2 cellular contexts compared by ENCODE assay signal in the genomic region with DNA sequence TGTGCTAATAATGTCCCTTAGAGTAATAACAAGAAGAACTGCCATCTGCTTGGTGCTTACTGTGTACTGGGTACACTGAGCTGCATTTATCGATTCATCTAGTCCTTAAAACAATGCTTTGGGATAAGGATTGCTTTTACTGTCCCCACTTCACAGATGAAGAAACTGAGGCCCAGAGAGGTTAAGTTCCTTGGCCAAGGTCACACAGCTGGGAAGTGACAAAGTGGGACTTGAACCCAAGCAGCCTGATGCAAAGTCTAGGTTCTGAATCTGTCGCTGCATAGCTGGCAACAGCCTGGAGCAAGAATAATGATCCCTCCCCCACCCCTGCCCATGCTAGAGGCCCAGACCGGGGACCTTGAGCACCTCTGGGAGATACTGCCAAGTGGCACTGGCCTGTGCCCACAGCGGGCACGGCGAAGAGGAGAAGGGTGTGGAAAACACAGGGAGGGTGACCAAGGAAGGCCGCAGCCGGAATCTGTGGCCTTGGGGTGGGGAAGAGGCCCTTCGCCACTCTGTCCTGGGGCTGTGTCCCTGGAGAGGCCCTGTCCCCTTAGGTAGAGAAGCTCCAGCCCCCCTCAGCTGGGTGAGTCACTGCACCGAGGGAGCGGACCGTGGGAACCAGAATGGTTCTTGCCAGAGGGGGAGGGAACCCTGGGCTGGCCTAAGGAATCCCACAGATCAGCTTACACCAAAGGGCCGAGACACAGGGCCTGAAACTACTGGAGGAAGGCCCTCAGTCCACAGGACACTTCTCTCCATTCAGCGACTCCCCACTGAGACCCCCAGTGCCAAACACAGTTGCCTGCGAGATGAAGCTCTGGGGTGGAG.
A peak's percentile ranks its signal among the peaks of the same experiment; 100 is the strongest.
TF ChIP-seq lines count a peak whose summit lies in the region.

No MANE protein-coding gene starts in this region.

TF ChIP-seq in K562, 482 proteins besides CTCF, POLR2A, EP300 and RAD21 (continues in another document):
- TF ChIP-seq CREB1 (IDR thresholded peaks at IDR 0.05) (no peak), CREB1 (CRISPR knock-in tag; IDR thresholded peaks at IDR 0.05) (no peak), NFYB (IDR thresholded peaks at IDR 0.05; ENCODE audit: extremely low read depth, insufficient read length) (no peak), ZKSCAN1 (IDR thresholded peaks at IDR 0.05; ENCODE audit: low read depth, low read length) (no peak), NRF1 (conservative IDR thresholded peaks at IDR 0.05 in 1 of 2, IDR thresholded peaks at IDR 0.05 in 1 of 2) (no peak), ADNP (tag; IDR thresholded peaks at IDR 0.05) (peak; percentile 69), JUND (IDR thresholded peaks at IDR 0.05; ENCODE audit: borderline replicate concordance, low read depth, low read length) (0 out of 2 replicates have a peak, but pooled peaks have one; percentile 48), JUND (tag; IDR thresholded peaks at IDR 0.05; ENCODE audit: borderline replicate concordance, low read depth, low read length) (no peak; the same call in 2 of the 3 replicates), HDAC2 (IDR thresholded peaks at IDR 0.05) (0 out of 2 replicates have a peak, but pooled peaks have one; percentile 40), FOXK2 (conservative IDR thresholded peaks at IDR 0.05 in 1 of 2, IDR thresholded peaks at IDR 0.05 in 1 of 2; ENCODE audit: low read depth in 2 of 2) (no peak), ETV1 (tag; conservative IDR thresholded peaks at IDR 0.05; ENCODE audit: low read depth) (no peak), ZNF282 (CRISPR knock-in tag; IDR thresholded peaks at IDR 0.05) (no peak), CHD4 (IDR thresholded peaks at IDR 0.05; ENCODE audit: insufficient read depth, insufficient replicate concordance, low read depth, low read length, poor library complexity, severe bottlenecking) (peak; percentile 57), ZNF778 (CRISPR knock-in tag; IDR thresholded peaks at IDR 0.05) (no peak), HMGXB4 (CRISPR knock-in tag; IDR thresholded peaks at IDR 0.05) (no peak), ZNF224 (CRISPR knock-in tag; IDR thresholded peaks at IDR 0.05) (no peak), ZBTB2 (IDR thresholded peaks at IDR 0.05) (no peak), MTA1 (IDR thresholded peaks at IDR 0.05; ENCODE audit: borderline replicate concordance) (no peak), ZNF444 (CRISPR knock-in tag; IDR thresholded peaks at IDR 0.05) (no peak), CBX3 (IDR thresholded peaks at IDR 0.05; ENCODE audit: borderline replicate concordance in 1 of 2, low read length in 2 of 2) (0 out of 3 replicates have a peak, but pooled peaks of 1 of the 2 experiments have one; percentile 15), DDX20 (tag; IDR thresholded peaks at IDR 0.05; ENCODE audit: low read depth) (no peak), GABPB1 (CRISPR knock-in tag; IDR thresholded peaks at IDR 0.05) (0 out of 2 replicates have a peak, but pooled peaks have one; percentile 15), RFX7 (CRISPR knock-in tag; IDR thresholded peaks at IDR 0.05) (no peak), SRSF3 (IDR thresholded peaks at IDR 0.05; ENCODE audit: insufficient read depth, low read length) (no peak), SAP30 (IDR thresholded peaks at IDR 0.05; ENCODE audit: borderline replicate concordance, insufficient read depth, low read depth, low read length, poor library complexity, severe bottlenecking) (no peak), ZNF766 (CRISPR knock-in tag; conservative IDR thresholded peaks at IDR 0.05) (no peak), ZBTB1 (CRISPR knock-in tag; IDR thresholded peaks at IDR 0.05; ENCODE audit: borderline replicate concordance, low read depth) (0 out of 2 replicates have a peak, but pooled peaks have one; percentile 6), HLTF (IDR thresholded peaks at IDR 0.05) (no peak), MCM5 (IDR thresholded peaks at IDR 0.05; ENCODE audit: low read depth) (no peak), ZNF12 (CRISPR knock-in tag; IDR thresholded peaks at IDR 0.05) (no peak)
- TF ChIP-seq, protein P1, sequence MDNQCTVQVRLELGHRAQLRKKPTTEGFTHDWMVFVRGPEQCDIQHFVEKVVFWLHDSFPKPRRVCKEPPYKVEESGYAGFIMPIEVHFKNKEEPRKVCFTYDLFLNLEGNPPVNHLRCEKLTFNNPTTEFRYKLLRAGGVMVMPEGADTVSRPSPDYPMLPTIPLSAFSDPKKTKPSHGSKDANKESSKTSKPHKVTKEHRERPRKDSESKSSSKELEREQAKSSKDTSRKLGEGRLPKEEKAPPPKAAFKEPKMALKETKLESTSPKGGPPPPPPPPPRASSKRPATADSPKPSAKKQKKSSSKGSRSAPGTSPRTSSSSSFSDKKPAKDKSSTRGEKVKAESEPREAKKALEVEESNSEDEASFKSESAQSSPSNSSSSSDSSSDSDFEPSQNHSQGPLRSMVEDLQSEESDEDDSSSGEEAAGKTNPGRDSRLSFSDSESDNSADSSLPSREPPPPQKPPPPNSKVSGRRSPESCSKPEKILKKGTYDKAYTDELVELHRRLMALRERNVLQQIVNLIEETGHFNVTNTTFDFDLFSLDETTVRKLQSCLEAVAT (IDR thresholded peaks at IDR 0.05) = no peak
- TF ChIP-seq, protein P2, sequence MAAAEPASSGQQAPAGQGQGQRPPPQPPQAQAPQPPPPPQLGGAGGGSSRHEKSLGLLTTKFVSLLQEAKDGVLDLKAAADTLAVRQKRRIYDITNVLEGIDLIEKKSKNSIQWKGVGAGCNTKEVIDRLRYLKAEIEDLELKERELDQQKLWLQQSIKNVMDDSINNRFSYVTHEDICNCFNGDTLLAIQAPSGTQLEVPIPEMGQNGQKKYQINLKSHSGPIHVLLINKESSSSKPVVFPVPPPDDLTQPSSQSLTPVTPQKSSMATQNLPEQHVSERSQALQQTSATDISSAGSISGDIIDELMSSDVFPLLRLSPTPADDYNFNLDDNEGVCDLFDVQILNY (CRISPR knock-in tag; IDR thresholded peaks at IDR 0.05) = no peak

TF ChIP-seq in GM12891, 5 proteins besides CTCF, POLR2A, EP300 and RAD21:
- TF ChIP-seq SPI1 (IDR thresholded peaks at IDR 0.05; ENCODE audit: low read depth, low read length) (no peak), POU2F2 (IDR thresholded peaks at IDR 0.05; ENCODE audit: low read depth, low read length) (no peak), TAF1 (IDR thresholded peaks at IDR 0.05; ENCODE audit: low read depth, low read length) (no peak), POLR2AphosphoS5 (IDR thresholded peaks at IDR 0.05; ENCODE audit: low read depth, low read length) (no peak), PAX5 (IDR thresholded peaks at IDR 0.05; ENCODE audit: insufficient read depth, low read length, severe bottlenecking) (no peak)
TF ChIP-seq in GM12891: peak in this region for 0.
